22 cellular contexts compared by ENCODE assay signal in genomic region chr17:63707151-63707550, GRCh38. TPM values are rescaled to one million over a fixed set of nuclear protein-coding genes. Genes with fewer than 3 reads are reported as not detected.
DNase-seq lines count a peak whose midpoint lies in the region; TF ChIP-seq lines count a peak whose summit lies in the region.
"Had no signal": no experiment of that assay in that cellular context is flagged by ENCODE, and none has a peak within 500 bp of the region (broad histone marks: within the 10 kb centered on the region; RNA-seq: fewer than 3 reads in every experiment).

No MANE protein-coding gene starts in this region.

- H2BK15ac ChIP-seq in neuronal stem cell (ENCODE audit: low read length) = no peak overlapping the region

- H3K27ac ChIP-seq in neuronal stem cell (replicated peaks; ENCODE audit: low read length) = no peak overlapping the region
- no peak overlapping the region for H3K27ac ChIP-seq in RWPE1
- H3K27ac ChIP-seq: cardiac muscle cell, parathyroid adenoma had no signal

- CTCF ChIA-PET in RWPE1 (lab: Yijun Ruan, JAX) = no interaction called here

- WGBS in neuronal stem cell (ENCODE audit: extremely low coverage in 2 of 2, insufficient read length in 2 of 2, insufficient replicate concordance in 1 of 2), 2 donors = no CpG with 5 or more reads among the region's 11 CpGs

- H3K4me1 Mint-ChIP-seq in activated CD4-positive, alpha-beta T cell treated with anti-CD3 and anti-CD28 coated beads, Interleukin-2, amount 10 ng/mL, durations not matched to agents 24 days and 14 days = peaks cover 58% of the 10 kb centered on the region
- peaks cover 40 to 57% (median 40%) of the 10 kb centered on the region in 3 donors for H3K4me1 Mint-ChIP-seq in IgD-negative memory B cell
- peaks cover 77% of the 10 kb centered on the region for H3K4me1 Mint-ChIP-seq in activated naive CD8-positive, alpha-beta T cell (ENCODE audit: low read depth)
- H3K4me1 Mint-ChIP-seq in glutamatergic neuron (ENCODE audit: low read depth, unreplicated experiment) = peaks cover 26% of the 10 kb centered on the region

- peaks cover 23 to 95% of the 10 kb centered on the region in 2 donors for H3K36me3 ChIP-seq in neuronal stem cell (replicated peaks in 1 of 2; ENCODE audit: control insufficient read depth in 2 of 2, insufficient read depth in 2 of 2, low read length in 2 of 2)

- H3K4ac ChIP-seq in neuronal stem cell (ENCODE audit: low read length) = no peak overlapping the region

- H3K4me1 ChIP-seq in neuronal stem cell (ENCODE audit: control insufficient read depth in 2 of 2, insufficient read depth in 1 of 2, low read depth in 1 of 2, low read length in 2 of 2) = peaks cover 0 to 4% of the 10 kb centered on the region in 2 donors
- H3K4me1 ChIP-seq: parathyroid adenoma had no signal

- peaks cover 53% of the 10 kb centered on the region for H3K36me3 Mint-ChIP-seq in activated CD4-positive, alpha-beta T cell treated with anti-CD3 and anti-CD28 coated beads, Interleukin-2, amount 10 ng/mL, durations not matched to agents 24 days and 14 days (ENCODE audit: low read depth)
- peaks cover 2% of the 10 kb centered on the region for H3K36me3 Mint-ChIP-seq in IgD-negative memory B cell
- peaks cover 7% of the 10 kb centered on the region for H3K36me3 Mint-ChIP-seq in activated naive CD8-positive, alpha-beta T cell
- H3K36me3 Mint-ChIP-seq in glutamatergic neuron (ENCODE audit: unreplicated experiment) = no peaks in the 10 kb centered on the region

- POLR2A ChIA-PET in RWPE1 (lab: Yijun Ruan, JAX; ENCODE audit: low non-redundant PET) = no interaction called here

- no peaks in the 10 kb centered on the region for H3K79me1 ChIP-seq in neuronal stem cell (ENCODE audit: low read depth, low read length)

- H2BK5ac ChIP-seq in neuronal stem cell (ENCODE audit: low read length) = no peak overlapping the region

- no peak overlapping the region for H4K91ac ChIP-seq in neuronal stem cell (ENCODE audit: low read depth, low read length, poor library complexity)

- no peak overlapping the region for H2BK12ac ChIP-seq in neuronal stem cell (ENCODE audit: low read length)

- no peak overlapping the region for H3K14ac ChIP-seq in neuronal stem cell (ENCODE audit: low read length)

- H3K18ac ChIP-seq in neuronal stem cell (ENCODE audit: low read length) = no peak overlapping the region

- TF ChIP-seq CTCF in RWPE1 (conservative IDR thresholded peaks at IDR 0.05; ENCODE audit: low read depth) (no peak), glutamatergic neuron (IDR thresholded peaks at IDR 0.05; ENCODE audit: partially characterized antibody, unreplicated experiment) (no peak)

- no peak overlapping the region for H2AK5ac ChIP-seq in neuronal stem cell (ENCODE audit: low read depth, low read length)

- intact Hi-C loops in activated CD4-positive, alpha-beta T cell treated with anti-CD3 and anti-CD28 coated beads, Interleukin-2, amount 10 ng/mL, durations not matched to agents 24 days and 14 days (cut with micrococcal nuclease) = no loop called here

- H4K8ac ChIP-seq in neuronal stem cell (ENCODE audit: low read depth, low read length) = no peak overlapping the region

- H3K4me3 ChIP-seq in neuronal stem cell (ENCODE audit: low read length in 2 of 2) = no peak overlapping the region
- H3K4me3 ChIP-seq: cardiac muscle cell, dorsolateral prefrontal cortex had no signal

- no peaks in the 10 kb centered on the region for H3K9me3 ChIP-seq in neuronal stem cell (replicated peaks in 1 of 2; ENCODE audit: control insufficient read depth in 2 of 2, insufficient read depth in 1 of 2, low read depth in 1 of 2, low read length in 2 of 2)

- H3K27me3 Mint-ChIP-seq in activated CD4-positive, alpha-beta T cell treated with anti-CD3 and anti-CD28 coated beads, Interleukin-2, amount 10 ng/mL, durations not matched to agents 24 days and 14 days = no peaks in the 10 kb centered on the region
- no peaks in the 10 kb centered on the region for H3K27me3 Mint-ChIP-seq in IgD-negative memory B cell
- no peaks in the 10 kb centered on the region for H3K27me3 Mint-ChIP-seq in activated naive CD8-positive, alpha-beta T cell
- H3K27me3 Mint-ChIP-seq in glutamatergic neuron (ENCODE audit: unreplicated experiment) = peaks cover 9% of the 10 kb centered on the region

- H3K27ac Mint-ChIP-seq in activated CD4-positive, alpha-beta T cell treated with anti-CD3 and anti-CD28 coated beads, Interleukin-2, amount 10 ng/mL, durations not matched to agents 24 days and 14 days = peak overlapping the region; percentile 41
- H3K27ac Mint-ChIP-seq in IgD-negative memory B cell = peak overlapping the region; percentile 67 to 100 (median 81)
- peak overlapping the region; percentile 80 for H3K27ac Mint-ChIP-seq in activated naive CD8-positive, alpha-beta T cell
- H3K27ac Mint-ChIP-seq in glutamatergic neuron (ENCODE audit: unreplicated experiment) = no peak overlapping the region

- H3K9me3 Mint-ChIP-seq in activated CD4-positive, alpha-beta T cell treated with anti-CD3 and anti-CD28 coated beads, Interleukin-2, amount 10 ng/mL, durations not matched to agents 24 days and 14 days = no peaks in the 10 kb centered on the region
- H3K9me3 Mint-ChIP-seq in IgD-negative memory B cell (no peaks in the 10 kb centered on the region), glutamatergic neuron (ENCODE audit: unreplicated experiment) (peaks cover 9% of the 10 kb centered on the region)
- H3K9me3 Mint-ChIP-seq in activated naive CD8-positive, alpha-beta T cell (ENCODE audit: low read depth) = no peaks in the 10 kb centered on the region

- peak; percentile 61 for DNase-seq in activated CD4-positive, alpha-beta T cell treated with anti-CD3 and anti-CD28 coated beads, Interleukin-2, amount 10 ng/mL, durations not matched to agents 24 days and 14 days
- no peak for DNase-seq in activated CD4-positive, alpha-beta T cell treated with anti-CD3 and anti-CD28 coated beads, Interleukin-2, amount 50 U/mL, for 48 hours
- DNase-seq in neuronal stem cell (ENCODE audit: low spot score) = no peak
- no peak for DNase-seq in RWPE1 (ENCODE audit: low spot score)
- DNase-seq in glutamatergic neuron = no peak
- no peak for DNase-seq in CD1c-positive myeloid dendritic cell (ENCODE audit: extremely low spot score)
- DNase-seq: 8988T; activated CD8-positive, alpha-beta memory T cell treated with anti-CD3 and anti-CD28 coated beads, Interleukin-2, amount 50 U/mL, for 4 hours; amniotic stem cell; C1 segment of cervical spinal cord; DMS79 treated with DMSO at 0.1 percent for 48 hours; dorsolateral prefrontal cortex; NCI-H1092; NCI-H2107; NCI-H510A treated with DMSO at 0.1 percent for 48 hours; SHP77 treated with DMSO at 0.1 percent for 48 hours; stimulated activated CD4-positive, alpha-beta T cell treated with anti-CD3 and anti-CD28 coated beads, Interleukin-1b, Interleukin-23, amount 100 ng/mL, for 48 hours; substantia nigra had no signal

- no peak overlapping the region for H2AFZ ChIP-seq in neuronal stem cell (ENCODE audit: low read length)
- H2AFZ ChIP-seq: parathyroid adenoma had no signal

- H3K4me2 ChIP-seq in neuronal stem cell (ENCODE audit: insufficient read depth, low read length, poor library complexity, severe bottlenecking) = no peak overlapping the region

- H3K27me3 ChIP-seq in neuronal stem cell (ENCODE audit: control insufficient read depth in 3 of 3, insufficient read depth in 3 of 3, low read depth in 1 of 3, low read length in 3 of 3) = no peaks in the 10 kb centered on the region
- H3K27me3 ChIP-seq: cardiac muscle cell, dorsolateral prefrontal cortex had no signal

- peak overlapping the region; percentile 73 for H3K4me3 Mint-ChIP-seq in activated CD4-positive, alpha-beta T cell treated with anti-CD3 and anti-CD28 coated beads, Interleukin-2, amount 10 ng/mL, durations not matched to agents 24 days and 14 days
- H3K4me3 Mint-ChIP-seq in IgD-negative memory B cell (no peak overlapping the region), glutamatergic neuron (ENCODE audit: unreplicated experiment) (no peak overlapping the region)
- H3K4me3 Mint-ChIP-seq in activated naive CD8-positive, alpha-beta T cell = peak overlapping the region; percentile 47

- H3K23ac ChIP-seq in neuronal stem cell (ENCODE audit: low read depth, low read length, poor library complexity) = no peak overlapping the region

- no peak overlapping the region for H2BK120ac ChIP-seq in neuronal stem cell (ENCODE audit: low read depth, low read length)

- peak overlapping the region; percentile 9 for H3K9ac ChIP-seq in neuronal stem cell (ENCODE audit: low read depth, low read length, poor library complexity)
- H3K9ac ChIP-seq: parathyroid adenoma had no signal

RNA-seq across cellular contexts. Expression of gene LIMD2, which starts 7.2 kb away (rescaled TPM):
- total RNA-seq in activated CD4-positive, alpha-beta T cell treated with anti-CD3 and anti-CD28 coated beads, Interleukin-2, amount 10 ng/mL, durations not matched to agents 24 days and 14 days = 202 and 204 TPM in 2 replicates
- 845 TPM for polyA plus RNA-seq in IgD-negative memory B cell
- 40.9 TPM for polyA plus RNA-seq in neuronal stem cell (2013, experiment 1 of 2)
- 39.3 TPM for polyA plus RNA-seq in neuronal stem cell (2013, experiment 2 of 2)
- 311 TPM for total RNA-seq in glutamatergic neuron (ENCODE audit: unreplicated experiment)

RNA-seq across cellular contexts. Expression of gene STRADA, which starts 34.4 kb away (rescaled TPM):
- 50.4 and 54.6 TPM in 2 replicates for total RNA-seq in activated CD4-positive, alpha-beta T cell treated with anti-CD3 and anti-CD28 coated beads, Interleukin-2, amount 10 ng/mL, durations not matched to agents 24 days and 14 days
- polyA plus RNA-seq in IgD-negative memory B cell = 24.9 TPM
- polyA plus RNA-seq in neuronal stem cell (2013, experiment 1 of 2) = 31.4 TPM
- 29.7 TPM for polyA plus RNA-seq in neuronal stem cell (2013, experiment 2 of 2)
- 58.8 TPM for total RNA-seq in glutamatergic neuron (ENCODE audit: unreplicated experiment)

Comparison
In these comparisons a context has a peak if more than half of its experiments do, and no peak if none do; other contexts are left out.
1. H3K4me3 Mint-ChIP-seq: peak in activated CD4-positive, alpha-beta T cell treated with anti-CD3 and anti-CD28 coated beads, Interleukin-2, amount 10 ng/mL, durations not matched to agents 24 days and 14 days (single experiment) and activated naive CD8-positive, alpha-beta T cell (single experiment); none in IgD-negative memory B cell (0 of 4) and glutamatergic neuron (single experiment).